In genomic region chr6:98787961-98788360, GRCh38 we compare ENCODE assay signal across 19 cellular contexts. TPM values are rescaled to one million over a fixed set of nuclear protein-coding genes. Genes with fewer than 3 reads are reported as not detected.
DNase-seq lines count a peak whose midpoint lies in the region; ATAC-seq and TF ChIP-seq lines count a peak whose summit lies in the region.
"Had no signal": no experiment of that assay in that cellular context is flagged by ENCODE, and none has a peak within 500 bp of the region (broad histone marks: within the 10 kb centered on the region; RNA-seq: fewer than 3 reads in every experiment).

No MANE protein-coding gene starts in this region.

- H3K4me1 Mint-ChIP-seq in WTC11 (peaks cover 33% of the 10 kb centered on the region), progenitor cell of endocrine pancreas (ENCODE audit: low read depth) (peaks cover 3% of the 10 kb centered on the region)
- no peaks in the 10 kb centered on the region for H3K4me1 Mint-ChIP-seq in activated naive CD8-positive, alpha-beta T cell treated with anti-CD3 and anti-CD28 coated beads for 36 hours
- H3K4me1 Mint-ChIP-seq: activated CD4-positive, alpha-beta T cell treated with anti-CD3 and anti-CD28 coated beads for 36 hours; activated naive CD8-positive, alpha-beta T cell treated with anti-CD3 and anti-CD28 coated beads, Interleukin-2, amount 50 U/mL, for 24 hours; CD14-positive monocyte had no signal

- DNase-seq in NCI-H345 (lab: John Stamatoyannopoulos, UW), result peak; percentile 44
- DNase-seq in NCI-H345 treated with DMSO at 0.1 percent for 48 hours (lab: John Stamatoyannopoulos, UW; ENCODE audit: unreplicated experiment), result no peak
- peak; percentile 49 for DNase-seq in WTC11 (ENCODE audit: low spot score)
- DNase-seq in iPS-NIHi11 (ENCODE audit: low spot score), result peak; percentile 33
- DNase-seq in sciatic nerve (ENCODE audit: low spot score), result no peak
- no peak for DNase-seq in activated naive CD8-positive, alpha-beta T cell treated with anti-CD3 and anti-CD28 coated beads for 36 hours
- DNase-seq in progenitor cell of endocrine pancreas (ENCODE audit: low spot score, unreplicated experiment), result no peak
- no peak for DNase-seq in heart right ventricle
- DNase-seq: activated CD4-positive, alpha-beta T cell treated with anti-CD3 and anti-CD28 coated beads for 36 hours; activated naive CD8-positive, alpha-beta T cell treated with anti-CD3 and anti-CD28 coated beads, Interleukin-2, amount 50 U/mL, for 24 hours; heart left ventricle; kidney glomerular epithelial cell; MG63; NCI-H774; right lobe of liver had no signal

- no peaks in the 10 kb centered on the region for H3K4me1 ChIP-seq in heart right ventricle
- H3K4me1 ChIP-seq: heart left ventricle, right lobe of liver had no signal

- ATAC-seq in WTC11 (peak; percentile 94), sciatic nerve (peak; percentile 32), heart right ventricle (no peak)
- ATAC-seq: activated CD4-positive, alpha-beta T cell treated with anti-CD3 and anti-CD28 coated beads for 36 hours; activated naive CD8-positive, alpha-beta T cell treated with anti-CD3 and anti-CD28 coated beads, Interleukin-2, amount 50 U/mL, for 24 hours; heart left ventricle; right lobe of liver had no signal

- H3K9me3 Mint-ChIP-seq in WTC11, result no peaks in the 10 kb centered on the region
- no peaks in the 10 kb centered on the region for H3K9me3 Mint-ChIP-seq in activated naive CD8-positive, alpha-beta T cell treated with anti-CD3 and anti-CD28 coated beads for 36 hours
- H3K9me3 Mint-ChIP-seq in progenitor cell of endocrine pancreas (ENCODE audit: low read depth), result no peaks in the 10 kb centered on the region
- H3K9me3 Mint-ChIP-seq: activated naive CD8-positive, alpha-beta T cell treated with anti-CD3 and anti-CD28 coated beads, Interleukin-2, amount 50 U/mL, for 24 hours; activated T-helper 2 cell treated with anti-CD3 and anti-CD28 coated beads, Interferon-gamma antibody, Interleukin-2, Interleukin-4, amounts not matched to agents 10 μg/mL and 5 μg/mL and 100 μg/mL, durations not matched to agents 14 hours and 24 hours and 36 hours; stimulated activated naive CD8-positive, alpha-beta T cell treated with anti-CD3 and anti-CD28 coated beads, Interleukin-15, Interleukin-2, amounts not matched to agents 100 ng/mL and 50 ng/mL, for 24 hours; type B pancreatic cell had no signal

- 20 to 26% methylated on average over 15 of the region's 15 CpGs for WGBS in heart right ventricle, 2 donors

- POLR2A ChIA-PET in WTC11 (lab: Charles Lee), result no interaction called here

- H3K36me3 Mint-ChIP-seq in WTC11 (no peaks in the 10 kb centered on the region), progenitor cell of endocrine pancreas (ENCODE audit: insufficient read depth) (no peaks in the 10 kb centered on the region)
- H3K36me3 Mint-ChIP-seq in activated naive CD8-positive, alpha-beta T cell treated with anti-CD3 and anti-CD28 coated beads for 36 hours, result no peaks in the 10 kb centered on the region
- H3K36me3 Mint-ChIP-seq: CD14-positive monocyte, type B pancreatic cell had no signal

- CTCF ChIA-PET in WTC11 (lab: Charles Lee), result no interaction called here

- no peaks in the 10 kb centered on the region for H3K36me3 ChIP-seq in heart right ventricle
- H3K36me3 ChIP-seq: heart left ventricle, MG63, right lobe of liver had no signal

- H3K27ac Mint-ChIP-seq in WTC11 (no peak overlapping the region), progenitor cell of endocrine pancreas (no peak overlapping the region)
- no peak overlapping the region for H3K27ac Mint-ChIP-seq in activated naive CD8-positive, alpha-beta T cell treated with anti-CD3 and anti-CD28 coated beads for 36 hours
- H3K27ac Mint-ChIP-seq: activated CD4-positive, alpha-beta T cell treated with anti-CD3 and anti-CD28 coated beads for 36 hours; activated naive CD8-positive, alpha-beta T cell treated with anti-CD3 and anti-CD28 coated beads, Interleukin-2, amount 50 U/mL, for 24 hours; activated T-helper 2 cell treated with anti-CD3 and anti-CD28 coated beads, Interferon-gamma antibody, Interleukin-2, Interleukin-4, amounts not matched to agents 10 μg/mL and 5 μg/mL and 100 μg/mL, durations not matched to agents 14 hours and 24 hours and 36 hours; CD14-positive monocyte; stimulated activated naive CD8-positive, alpha-beta T cell treated with anti-CD3 and anti-CD28 coated beads, Interleukin-15, Interleukin-2, amounts not matched to agents 100 ng/mL and 50 ng/mL, for 24 hours; type B pancreatic cell had no signal

- peak overlapping the region; percentile 26; the same call in 1 of the 2 replicates for H3K4me3 Mint-ChIP-seq in WTC11
- H3K4me3 Mint-ChIP-seq in activated naive CD8-positive, alpha-beta T cell treated with anti-CD3 and anti-CD28 coated beads for 36 hours, result no peak overlapping the region
- H3K4me3 Mint-ChIP-seq in progenitor cell of endocrine pancreas (ENCODE audit: low read depth), result no peak overlapping the region
- H3K4me3 Mint-ChIP-seq: activated CD4-positive, alpha-beta T cell treated with anti-CD3 and anti-CD28 coated beads for 36 hours; activated naive CD8-positive, alpha-beta T cell treated with anti-CD3 and anti-CD28 coated beads, Interleukin-2, amount 50 U/mL, for 24 hours; CD14-positive monocyte; stimulated activated naive CD8-positive, alpha-beta T cell treated with anti-CD3 and anti-CD28 coated beads, Interleukin-15, Interleukin-2, amounts not matched to agents 100 ng/mL and 50 ng/mL, for 24 hours; type B pancreatic cell had no signal

- peaks cover 3% of the 10 kb centered on the region; the same call in 1 of the 2 replicates for H3K27me3 Mint-ChIP-seq in WTC11 (ENCODE audit: low read depth)
- H3K27me3 Mint-ChIP-seq in activated naive CD8-positive, alpha-beta T cell treated with anti-CD3 and anti-CD28 coated beads for 36 hours, result peaks cover 50% of the 10 kb centered on the region
- H3K27me3 Mint-ChIP-seq in progenitor cell of endocrine pancreas, result peaks cover 28% of the 10 kb centered on the region

- no peak for TF ChIP-seq CTCF in WTC11 (IDR thresholded peaks at IDR 0.05)
- TF ChIP-seq CTCF in progenitor cell of endocrine pancreas (IDR thresholded peaks at IDR 0.05; ENCODE audit: unreplicated experiment), result no peak
- no peak for TF ChIP-seq CTCF in heart right ventricle (IDR thresholded peaks at IDR 0.05)

- no peak overlapping the region for H3K27ac ChIP-seq in heart right ventricle
- H3K27ac ChIP-seq: heart left ventricle, right lobe of liver had no signal

- H3K27me3 ChIP-seq in heart right ventricle, result peaks cover 0 to 84% (median 57%) of the 10 kb centered on the region in 7 donors
- H3K27me3 ChIP-seq: right lobe of liver had no signal

- intact Hi-C loops in sciatic nerve (cut with DNase I) (no loop called here), heart right ventricle (cut with DNase I) (no loop called here)

- no peak overlapping the region for H3K4me3 ChIP-seq in heart right ventricle
- H3K4me3 ChIP-seq: heart left ventricle, MG63, right lobe of liver had no signal

- H3K9me3 ChIP-seq in heart right ventricle, result no peaks in the 10 kb centered on the region
- H3K9me3 ChIP-seq: heart left ventricle, MG63, right lobe of liver had no signal

TF ChIP-seq in WTC11, 78 proteins besides CTCF, POLR2A, EP300 and RAD21:
- TF ChIP-seq ZNF232 (CRISPR knock-in tag; IDR thresholded peaks at IDR 0.05) (no peak), ZNF396 (CRISPR knock-in tag; IDR thresholded peaks at IDR 0.05; ENCODE audit: borderline replicate concordance) (no peak), USF2 (CRISPR knock-in tag; IDR thresholded peaks at IDR 0.05) (no peak), CREM (CRISPR knock-in tag; IDR thresholded peaks at IDR 0.05) (no peak), PRRX2 (CRISPR knock-in tag; IDR thresholded peaks at IDR 0.05) (no peak)
- TF ChIP-seq, protein P1, sequence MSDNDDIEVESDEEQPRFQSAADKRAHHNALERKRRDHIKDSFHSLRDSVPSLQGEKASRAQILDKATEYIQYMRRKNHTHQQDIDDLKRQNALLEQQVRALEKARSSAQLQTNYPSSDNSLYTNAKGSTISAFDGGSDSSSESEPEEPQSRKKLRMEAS (CRISPR knock-in tag; IDR thresholded peaks at IDR 0.05), result 0 out of 2 replicates have a peak, but pooled peaks have one; percentile 26

RNA-seq across cellular contexts. Expression of gene POU3F2, which starts 46.4 kb away (rescaled TPM):
- total RNA-seq in WTC11 (2021) (0.07 to 0.14 TPM (median 0.14 TPM) in 3 replicates), sciatic nerve (9.2 TPM), progenitor cell of endocrine pancreas (1.4 and 1.5 TPM in 2 replicates), heart right ventricle (not detected)
- total RNA-seq in activated naive CD8-positive, alpha-beta T cell treated with anti-CD3 and anti-CD28 coated beads for 36 hours, result not detected
- polyA plus RNA-seq in heart right ventricle, result not detected
- total RNA-seq: activated CD4-positive, alpha-beta T cell treated with anti-CD3 and anti-CD28 coated beads for 36 hours; activated T-helper 2 cell treated with anti-CD3 and anti-CD28 coated beads, Interferon-gamma antibody, Interleukin-2, Interleukin-4, amounts not matched to agents 10 μg/mL and 5 μg/mL and 100 μg/mL, durations not matched to agents 14 hours and 24 hours and 36 hours; heart left ventricle; right lobe of liver had no signal
- polyA plus RNA-seq: CD14-positive monocyte had no signal

Comparison
In these comparisons a context has a peak if more than half of its experiments do, and no peak if none do; other contexts are left out.
1. DNase-seq: peak in NCI-H345 (single experiment), WTC11 (single experiment) and iPS-NIHi11 (single experiment); none in NCI-H345 treated with DMSO at 0.1 percent for 48 hours (single experiment), sciatic nerve (single experiment), activated naive CD8-positive, alpha-beta T cell treated with anti-CD3 and anti-CD28 coated beads for 36 hours (single experiment), progenitor cell of endocrine pancreas (single experiment) and heart right ventricle (0 of 2).
2. ATAC-seq: peak in WTC11 (single experiment) and sciatic nerve (single experiment); none in heart right ventricle (0 of 8).